Comparison of ENCODE assay signal across 15 cellular contexts in the genomic region with DNA sequence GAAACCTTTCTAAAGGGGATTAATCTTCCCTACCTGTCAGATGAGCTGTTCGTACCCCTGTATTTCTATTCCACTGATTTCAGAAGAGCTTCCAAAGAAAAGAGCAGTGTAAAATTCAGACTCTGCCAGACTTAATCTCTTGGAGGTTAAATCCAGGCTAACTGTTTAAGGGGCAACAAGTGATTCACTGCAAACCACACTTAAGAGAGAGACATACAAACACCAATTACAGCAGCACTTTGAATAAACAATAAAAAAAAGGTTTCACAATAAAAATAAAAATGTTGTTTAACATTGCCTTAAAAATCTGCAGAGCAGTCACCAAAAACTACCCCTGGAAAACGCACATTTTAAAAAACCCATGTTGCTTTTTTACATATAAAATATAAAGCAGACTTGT. TPM values are rescaled to one million over a fixed set of nuclear protein-coding genes. Genes with fewer than 3 reads are reported as not detected.
DNase-seq lines count a peak whose midpoint lies in the region; TF ChIP-seq lines count a peak whose summit lies in the region.
"Had no signal": no experiment of that assay in that cellular context is flagged by ENCODE, and none has a peak within 500 bp of the region (broad histone marks: within the 10 kb centered on the region; RNA-seq: fewer than 3 reads in every experiment).

No MANE protein-coding gene starts in this region.

- intact Hi-C loops in esophagus squamous epithelium (cut with DNase I) (no loop called here), transverse colon (cut with DNase I; ENCODE audit: low total_unique reads) (loop anchor here (10.0 kb wide), 2 partner anchors 52 to 102 kb away; no protein-coding TSS in a partner anchor)

- TF ChIP-seq POLR2A in esophagus squamous epithelium (IDR thresholded peaks at IDR 0.05): no peak
- no peak for TF ChIP-seq POLR2A in transverse colon (IDR thresholded peaks at IDR 0.05)

- H3K4me1 ChIP-seq in esophagus squamous epithelium: peaks cover 8 to 49% (median 11%) of the 10 kb centered on the region in 3 donors
- peaks cover 60% of the 10 kb centered on the region for H3K4me1 ChIP-seq in muscle layer of colon (ENCODE audit: insufficient read depth, low read length)
- peaks cover 13 to 48% (median 30%) of the 10 kb centered on the region in 4 donors for H3K4me1 ChIP-seq in transverse colon

- H3K36me3 ChIP-seq in esophagus squamous epithelium: no peaks in the 10 kb centered on the region
- H3K36me3 ChIP-seq in muscle layer of colon (ENCODE audit: insufficient read depth, low read length): no peaks in the 10 kb centered on the region
- H3K36me3 ChIP-seq in transverse colon: no peaks in the 10 kb centered on the region
- H3K36me3 ChIP-seq in MG63: no peaks in the 10 kb centered on the region

- TF ChIP-seq CTCF in esophagus squamous epithelium (IDR thresholded peaks at IDR 0.05) (no peak), transverse colon (IDR thresholded peaks at IDR 0.05) (no peak), GM20000 (IDR thresholded peaks at IDR 0.05; ENCODE audit: extremely low read depth, missing control alignments) (no peak)

- H3K9ac ChIP-seq in muscle layer of colon (ENCODE audit: low read length): no peak overlapping the region

- DNase-seq in M059J (ENCODE audit: low read depth) (peak; percentile 32), esophagus squamous epithelium (lab: John Stamatoyannopoulos, UW) (no peak), transverse colon (no peak), GM20000 (ENCODE audit: low spot score) (no peak), MG63 (no peak), NCI-H774 (lab: John Stamatoyannopoulos, UW) (no peak)
- DNase-seq: activated CD8-positive, alpha-beta memory T cell treated with anti-CD3 and anti-CD28 coated beads, Interleukin-2, amount 50 U/mL, for 4 hours; activated naive CD8-positive, alpha-beta T cell treated with anti-CD3 and anti-CD28 coated beads for 36 hours; immature natural killer cell; NCI-H526; nucleus accumbens; right cardiac atrium; RPMI8226 had no signal

- WGBS in esophagus squamous epithelium, 2 donors: 58 to 62% methylated on average over 2 of the region's 2 CpGs
- whole genome bisulfite sequencing in transverse colon (ENCODE audit: low coverage in 1 of 2), 2 donors: 60 to 71% methylated on average over 2 of the region's 2 CpGs

- in situ Hi-C loops in transverse colon (cut with MboI; ENCODE audit: low pct_ligation_motif_present in 1 of 4, low pct_unique_long_range_greater_than_20kb in 1 of 4, low sequenced_read_pairs in 3 of 4): loop anchor here in 2 of 4 donors (25.0 kb wide), 2 partner anchors 185 to 210 kb away; no protein-coding TSS in a partner anchor

- H3K27ac ChIP-seq in esophagus squamous epithelium (peak overlapping the region in 3 of 4 donors; percentile 50 to 90 (median 78)), muscle layer of colon (ENCODE audit: low read depth, low read length) (peak overlapping the region; percentile 98), transverse colon (peak overlapping the region; percentile 81 to 94 (median 88))
- H3K27ac ChIP-seq: coronary artery had no signal

- peaks cover 0 to 2% (median 0%) of the 10 kb centered on the region in 3 donors for H3K9me3 ChIP-seq in esophagus squamous epithelium
- no peaks in the 10 kb centered on the region for H3K9me3 ChIP-seq in muscle layer of colon (ENCODE audit: low read length)
- no peaks in the 10 kb centered on the region for H3K9me3 ChIP-seq in transverse colon
- H3K9me3 ChIP-seq in MG63: no peaks in the 10 kb centered on the region

- H3K27me3 ChIP-seq in esophagus squamous epithelium (peaks cover 0 to 88% (median 4%) of the 10 kb centered on the region in 4 donors), muscle layer of colon (ENCODE audit: control insufficient read depth in 1 of 2, insufficient read depth in 2 of 2, low read length in 2 of 2) (peaks cover 0 to 13% of the 10 kb centered on the region in 2 donors), transverse colon (peaks cover 58% of the 10 kb centered on the region), MG63 (peaks cover 29% of the 10 kb centered on the region)

- no peak for TF ChIP-seq EP300 in transverse colon (IDR thresholded peaks at IDR 0.05; ENCODE audit: low read depth)

- H3K4me3 ChIP-seq in esophagus squamous epithelium: no peak overlapping the region
- H3K4me3 ChIP-seq in muscle layer of colon (ENCODE audit: low read depth in 1 of 2, low read length in 2 of 2): peak overlapping the region in 1 of 2 donors; percentile 2
- no peak overlapping the region for H3K4me3 ChIP-seq in transverse colon
- H3K4me3 ChIP-seq in MG63: no peak overlapping the region
- H3K4me3 ChIP-seq: coronary artery had no signal

RNA-seq across cellular contexts. Expression of gene ROR2, which starts 3.2 kb away (rescaled TPM):
- total RNA-seq in M059J (2014; rRNA removed; shearing (Covaris generic)): 0.94 and 2.9 TPM in 2 replicates
- total RNA-seq in esophagus squamous epithelium (10 to 100 TPM in 1 of 4 donors, 1 to 10 TPM in 2, under 1 TPM in 1; 0.68 to 12.6 (median 3.7) TPM), transverse colon (10 to 100 TPM in 2 of 4 donors, 1 to 10 TPM in 2; 4.2 to 23.2 (median 11.2) TPM)
- total RNA-seq in MG63 (2014; rRNA removed; shearing (Covaris generic); ENCODE audit: low replicate concordance): 0.20 TPM in 1 of 2 replicates, not detected in the other
- total RNA-seq: activated naive CD8-positive, alpha-beta T cell treated with anti-CD3 and anti-CD28 coated beads for 36 hours had no signal
